23 cellular contexts compared by ENCODE assay signal in the genomic region with DNA sequence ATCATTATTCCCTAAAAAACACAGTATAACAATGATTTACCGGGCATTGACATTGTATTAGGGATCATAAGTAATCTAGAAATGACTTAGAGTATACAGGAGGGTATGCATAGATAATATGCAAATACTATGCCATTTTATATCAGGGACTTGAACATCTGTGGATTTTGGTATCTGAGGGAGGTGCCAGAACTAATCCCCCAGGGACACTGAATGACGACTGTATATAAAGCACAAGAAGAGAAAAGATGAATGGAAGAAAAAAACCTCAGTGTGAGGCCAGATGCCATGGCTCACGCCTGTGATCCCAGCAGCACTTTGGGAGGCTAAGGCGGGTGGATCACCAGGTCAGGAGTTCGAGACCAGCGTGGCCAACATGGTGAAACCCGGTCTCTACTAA. TPM values are rescaled to one million over a fixed set of nuclear protein-coding genes. Genes with fewer than 3 reads are reported as not detected.
"Had no signal": no experiment of that assay in that cellular context is flagged by ENCODE, and none has a peak within 500 bp of the region (broad histone marks: within the 10 kb centered on the region; RNA-seq: fewer than 3 reads in every experiment).

No MANE protein-coding gene starts in this region.

- H3K4me1 ChIP-seq: esophagus squamous epithelium, right lobe of liver, tibial nerve had no signal

- H3K4me3 ChIP-seq: esophagus squamous epithelium, right lobe of liver, tibial nerve had no signal

- H3K9me3 ChIP-seq: esophagus squamous epithelium, right lobe of liver, tibial nerve had no signal

- H3K27ac ChIP-seq: epithelial cell of prostate, esophagus squamous epithelium, right lobe of liver, tibial nerve had no signal

- DNase-seq: activated CD4-positive, alpha-beta memory T cell treated with anti-CD3 and anti-CD28 coated beads for 36 hours; activated CD4-positive, alpha-beta T cell treated with anti-CD3 and anti-CD28 coated beads, Interleukin-2, amount 10 ng/mL, durations not matched to agents 24 days and 14 days; activated CD4-positive, CD25-positive, alpha-beta regulatory T cell treated with anti-CD3 and anti-CD28 coated beads, Interleukin-2, amount 50 U/mL, for 72 hours; activated CD8-positive, alpha-beta memory T cell treated with anti-CD3 and anti-CD28 coated beads, Interleukin-2, amount 50 U/mL, for 4 hours; activated naive CD4-positive, alpha-beta T cell; activated T-cell treated with anti-CD3 and anti-CD28 coated beads, Interleukin-2, amount 50 U/mL, for 1 hour; anterior cingulate cortex; effector CD8-positive, alpha-beta T cell; esophagus squamous epithelium; foreskin fibroblast; head of caudate nucleus; hippocampal formation; left cardiac atrium; mammary epithelial cell; midbrain; naive thymus-derived CD4-positive, alpha-beta T cell; right lobe of liver; stimulated activated CD4-positive, alpha-beta T cell treated with anti-CD3 and anti-CD28 coated beads, Interleukin-2, amount 100 ng/mL, for 48 hours; stimulated activated naive CD4-positive, alpha-beta T cell treated with Interleukin-2 at 50 U/mL for 16 hours; T-helper 2 cell had no signal

- H3K36me3 ChIP-seq: esophagus squamous epithelium, right lobe of liver, tibial nerve had no signal

- H3K27me3 ChIP-seq: esophagus squamous epithelium, right lobe of liver, tibial nerve had no signal

RNA-seq across cellular contexts. Expression of gene MSI1, which starts 43.5 kb away (rescaled TPM):
- total RNA-seq: dermis microvascular lymphatic vessel endothelial cell; naive thymus-derived CD4-positive, alpha-beta T cell had no signal
